10 cellular contexts compared by ENCODE assay signal in the genomic region with DNA sequence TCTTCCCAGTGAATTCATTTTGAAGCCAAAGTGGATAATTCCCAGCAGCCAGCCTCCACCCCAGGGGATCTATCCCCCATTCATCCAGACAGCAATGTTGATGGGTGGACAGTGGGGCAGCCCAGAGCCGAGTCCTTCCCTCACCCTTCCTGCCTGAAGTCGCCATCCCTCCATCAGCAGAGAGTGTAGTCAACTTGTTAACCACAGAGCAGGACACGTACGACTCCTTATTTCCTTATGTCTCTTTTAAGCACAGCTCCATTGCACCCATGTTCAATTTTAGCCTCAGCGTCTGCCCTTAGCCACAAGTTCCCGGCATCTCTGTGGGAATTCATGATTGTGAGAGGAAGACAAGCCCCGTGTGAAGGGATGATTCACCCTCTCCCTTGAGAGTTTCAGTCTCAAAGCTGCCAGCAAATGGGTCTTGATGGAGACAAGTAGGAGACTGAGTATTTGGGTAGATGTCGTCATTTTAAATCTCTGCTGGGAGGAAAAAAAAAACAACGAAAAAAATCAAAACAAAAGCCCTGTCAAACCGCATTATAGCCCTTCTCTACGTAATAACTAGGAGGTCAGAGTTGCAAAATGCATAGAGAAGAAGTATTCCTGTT. TPM values are rescaled to one million over a fixed set of nuclear protein-coding genes. Genes with fewer than 3 reads are reported as not detected.
DNase-seq lines count a peak whose midpoint lies in the region; ATAC-seq and TF ChIP-seq lines count a peak whose summit lies in the region.
"Had no signal": no experiment of that assay in that cellular context is flagged by ENCODE, and none has a peak within 500 bp of the region (broad histone marks: within the 10 kb centered on the region; RNA-seq: fewer than 3 reads in every experiment).

No MANE protein-coding gene starts in this region.

- H3K27ac ChIP-seq in SJSA1 (peak overlapping the region; percentile 67), WERI-Rb-1 (no peak overlapping the region)

- 43% methylated on average over 11 of the region's 11 CpGs for WGBS in lower leg skin, 2 donors

- no peak for TF ChIP-seq POLR2A in lower leg skin (IDR thresholded peaks at IDR 0.05)

- intact Hi-C loops in lower leg skin (cut with DNase I; ENCODE audit: low total_unique reads), result no loop called here

- no peaks in the 10 kb centered on the region for H3K36me3 ChIP-seq in SJSA1
- no peaks in the 10 kb centered on the region for H3K36me3 ChIP-seq in WERI-Rb-1

- no peaks in the 10 kb centered on the region for H3K27me3 ChIP-seq in SJSA1 (replicated peaks)
- no peaks in the 10 kb centered on the region for H3K27me3 ChIP-seq in WERI-Rb-1 (ENCODE audit: insufficient read depth, low read depth, severe bottlenecking)

- ATAC-seq in stimulated activated naive CD8-positive, alpha-beta T cell treated with anti-CD3 and anti-CD28 coated beads, Interleukin-15, Interleukin-2, amounts not matched to agents 100 U/mL and 50 U/mL, for 24 hours, result peak; percentile 48

- no peak for TF ChIP-seq CTCF in WERI-Rb-1 (IDR thresholded peaks at IDR 0.05; ENCODE audit: low read depth, low read length)
- TF ChIP-seq CTCF in lower leg skin (IDR thresholded peaks at IDR 0.05), result no peak

- peak; percentile 34 for DNase-seq in activated CD4-positive, alpha-beta T cell treated with anti-CD3 and anti-CD28 coated beads for 48 hours
- DNase-seq in activated CD4-positive, alpha-beta T cell treated with anti-CD3 and anti-CD28 coated beads, Interleukin-2, amount 50 U/mL, for 1 hour, result no peak
- DNase-seq in SJSA1 (ENCODE audit: low read depth in 1 of 2, low spot score in 2 of 2) (peak; percentile 77 to 85), glomerular visceral epithelial cell (ENCODE audit: extremely low spot score) (peak; percentile 93), SKM-1 (lab: John Stamatoyannopoulos, UW; ENCODE audit: unreplicated experiment) (no peak), WERI-Rb-1 (no peak), lower leg skin (ENCODE audit: low spot score in 2 of 2) (no peak)
- no peak for DNase-seq in stimulated activated naive CD8-positive, alpha-beta T cell treated with anti-CD3 and anti-CD28 coated beads, Interleukin-15, Interleukin-2, amounts not matched to agents 100 U/mL and 50 U/mL, for 24 hours
- DNase-seq: CD4-positive, CD25-positive, alpha-beta regulatory T cell had no signal

- H3K4me1 ChIP-seq in SJSA1 (replicated peaks), result peaks cover 35% of the 10 kb centered on the region

- H3K4me3 ChIP-seq in SJSA1 (no peak overlapping the region), WERI-Rb-1 (ENCODE audit: low read depth, low read length) (no peak overlapping the region), lower leg skin (ENCODE audit: low read depth, poor library complexity, severe bottlenecking) (no peak overlapping the region)

- H3K9me3 ChIP-seq in SJSA1 (replicated peaks) (no peaks in the 10 kb centered on the region), WERI-Rb-1 (ENCODE audit: severe bottlenecking) (no peaks in the 10 kb centered on the region)

RNA-seq across cellular contexts. Expression of a gene that starts 58.3 kb away (rescaled TPM):
- not detected in 2 replicates for total RNA-seq in SJSA1 (2014; rRNA removed; shearing (Covaris generic))
- total RNA-seq in lower leg skin, result 10 to 100 TPM; 10.3 to 35.9 (median 14.2) TPM
- total RNA-seq: CD4-positive, CD25-positive, alpha-beta regulatory T cell; neural crest cell had no signal

Comparison
In these comparisons a context has a peak if more than half of its experiments do, and no peak if none do; other contexts are left out.
1. DNase-seq: peak in activated CD4-positive, alpha-beta T cell treated with anti-CD3 and anti-CD28 coated beads for 48 hours (single experiment), SJSA1 (2 of 2) and glomerular visceral epithelial cell (single experiment); none in activated CD4-positive, alpha-beta T cell treated with anti-CD3 and anti-CD28 coated beads, Interleukin-2, amount 50 U/mL, for 1 hour (single experiment), stimulated activated naive CD8-positive, alpha-beta T cell treated with anti-CD3 and anti-CD28 coated beads, Interleukin-15, Interleukin-2, amounts not matched to agents 100 U/mL and 50 U/mL, for 24 hours (single experiment), SKM-1 (single experiment), WERI-Rb-1 (single experiment) and lower leg skin (0 of 2).
2. RNA of a gene that starts 58.3 kb away (total RNA-seq): 10.3 to 35.9 TPM in lower leg skin; not detected in SJSA1; every median in the first group is over 10 times any median in the second.